Comparison of ENCODE assay signal across 10 cellular contexts in the genomic region with DNA sequence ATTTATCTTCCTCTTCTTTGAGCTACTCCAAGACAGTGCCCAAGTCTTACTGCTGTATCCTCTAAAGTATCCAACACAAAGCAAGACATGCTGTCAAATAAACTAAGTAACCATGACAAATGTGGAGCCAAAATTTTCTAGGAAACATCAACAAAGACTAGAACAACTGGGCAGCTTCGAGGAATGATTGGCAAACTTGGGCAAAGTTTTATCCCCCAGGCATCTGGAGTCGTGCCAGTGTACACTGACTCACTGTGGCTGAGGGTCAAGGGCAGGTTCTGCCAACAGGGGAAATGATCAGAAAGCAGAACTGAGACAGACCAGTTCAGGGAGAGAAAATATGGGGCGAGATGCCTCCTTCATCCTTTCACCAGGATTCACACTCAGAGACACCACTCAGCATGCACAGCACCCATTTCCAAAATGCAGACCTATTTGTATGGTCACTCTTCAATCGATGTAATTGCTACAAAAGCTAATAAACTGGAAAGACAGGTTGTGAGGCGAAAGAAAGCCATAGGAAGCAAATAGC.
DNase-seq lines count a peak whose midpoint lies in the region; ATAC-seq and TF ChIP-seq lines count a peak whose summit lies in the region.
"Had no signal": no experiment of that assay in that cellular context is flagged by ENCODE, and none has a peak within 500 bp of the region (broad histone marks: within the 10 kb centered on the region; RNA-seq: fewer than 3 reads in every experiment).

No MANE protein-coding gene starts in this region.

- WGBS in heart right ventricle, 2 donors = 59 to 60% methylated on average over 5 of the region's 5 CpGs

- no peaks in the 10 kb centered on the region for H3K36me3 ChIP-seq in heart right ventricle

- H3K4me1 ChIP-seq in heart right ventricle = peaks cover 0 to 37% (median 13%) of the 10 kb centered on the region in 9 donors

- H3K27ac Mint-ChIP-seq in activated T-cell treated with anti-CD3 and anti-CD28 coated beads, Interleukin-2, amount 50 U/mL, for 72 hours = peak overlapping the region; percentile 29
- H3K27ac Mint-ChIP-seq in stimulated activated memory B cell treated with anti-CD40 and anti-IgM and Interleukin-4, amounts not matched to agents 10 μg/mL and 1 μg/mL and 100 μg/mL, for 72 hours = peak overlapping the region; percentile 94

- ATAC-seq in activated T-cell treated with anti-CD3 and anti-CD28 coated beads, Interleukin-2, amount 50 U/mL, for 72 hours (replicated peaks in 1 of 2) = no peak
- ATAC-seq in heart right ventricle (peak; percentile 25 to 80 (median 63)), HG03097 (IDR thresholded peaks at IDR 0.05; ENCODE audit: low FRiP score, unreplicated experiment) (no peak)
- peak; percentile 72 for ATAC-seq in stimulated activated memory B cell treated with anti-CD40 and anti-IgM and Interleukin-4, amounts not matched to agents 10 μg/mL and 1 μg/mL and 100 μg/mL, for 72 hours

- no peaks in the 10 kb centered on the region for H3K9me3 Mint-ChIP-seq in activated T-cell treated with anti-CD3 and anti-CD28 coated beads, Interleukin-2, amount 50 U/mL, for 72 hours
- no peaks in the 10 kb centered on the region for H3K9me3 Mint-ChIP-seq in stimulated activated memory B cell treated with anti-CD40 and anti-IgM and Interleukin-4, amounts not matched to agents 10 μg/mL and 1 μg/mL and 100 μg/mL, for 72 hours

- no peak for TF ChIP-seq CTCF in heart right ventricle (IDR thresholded peaks at IDR 0.05)

- H3K4me3 Mint-ChIP-seq in activated T-cell treated with anti-CD3 and anti-CD28 coated beads, Interleukin-2, amount 50 U/mL, for 72 hours = peak overlapping the region; percentile 46 to 57
- no peak overlapping the region for H3K4me3 Mint-ChIP-seq in stimulated activated memory B cell treated with anti-CD40 and anti-IgM and Interleukin-4, amounts not matched to agents 10 μg/mL and 1 μg/mL and 100 μg/mL, for 72 hours

- peaks cover 4 to 11% of the 10 kb centered on the region in 2 donors for H3K36me3 Mint-ChIP-seq in activated T-cell treated with anti-CD3 and anti-CD28 coated beads, Interleukin-2, amount 50 U/mL, for 72 hours (ENCODE audit: insufficient read depth in 2 of 2)
- no peaks in the 10 kb centered on the region for H3K36me3 Mint-ChIP-seq in stimulated activated memory B cell treated with anti-CD40 and anti-IgM and Interleukin-4, amounts not matched to agents 10 μg/mL and 1 μg/mL and 100 μg/mL, for 72 hours

- no peak overlapping the region for H3K4me3 ChIP-seq in heart right ventricle
- H3K4me3 ChIP-seq: skin epidermis had no signal

- peaks cover 70% of the 10 kb centered on the region for H3K4me1 Mint-ChIP-seq in activated T-cell treated with anti-CD3 and anti-CD28 coated beads, Interleukin-2, amount 50 U/mL, for 72 hours (ENCODE audit: low read depth)
- peaks cover 47% of the 10 kb centered on the region for H3K4me1 Mint-ChIP-seq in stimulated activated memory B cell treated with anti-CD40 and anti-IgM and Interleukin-4, amounts not matched to agents 10 μg/mL and 1 μg/mL and 100 μg/mL, for 72 hours

- H3K27me3 Mint-ChIP-seq in activated T-cell treated with anti-CD3 and anti-CD28 coated beads, Interleukin-2, amount 50 U/mL, for 72 hours (ENCODE audit: low read depth) = peaks cover 18% of the 10 kb centered on the region
- no peaks in the 10 kb centered on the region for H3K27me3 Mint-ChIP-seq in stimulated activated memory B cell treated with anti-CD40 and anti-IgM and Interleukin-4, amounts not matched to agents 10 μg/mL and 1 μg/mL and 100 μg/mL, for 72 hours

- peak; percentile 12 to 26 for DNase-seq in activated T-cell treated with anti-CD3 and anti-CD28 coated beads, Interleukin-2, amount 50 U/mL, for 72 hours
- DNase-seq in activated T-cell treated with anti-CD3 and anti-CD28 coated beads for 4 hours = no peak
- peak; percentile 68 for DNase-seq in HS-27A (ENCODE audit: low read depth)
- DNase-seq in SW 1271 (lab: John Stamatoyannopoulos, UW) = peak; percentile 30 to 81
- DNase-seq in heart right ventricle = peak; percentile 31 to 50
- DNase-seq in stimulated activated CD4-positive, alpha-beta T cell treated with anti-CD3 and anti-CD28 coated beads, Interleukin-4, amount 100 ng/mL, for 1 hour = no peak

- H3K27me3 ChIP-seq in heart right ventricle = no peaks in the 10 kb centered on the region

- H3K27ac ChIP-seq in heart right ventricle = no peak overlapping the region
- H3K27ac ChIP-seq: C4-2B had no signal

- intact Hi-C loops in heart right ventricle (cut with DNase I) = no loop called here

- H3K9me3 ChIP-seq in heart right ventricle = peaks cover 0 to 10% (median 0%) of the 10 kb centered on the region in 11 donors

Comparison
In these comparisons a context has a peak if more than half of its experiments do, and no peak if none do; other contexts are left out.
1. DNase-seq: peak in activated T-cell treated with anti-CD3 and anti-CD28 coated beads, Interleukin-2, amount 50 U/mL, for 72 hours (2 of 2), HS-27A (single experiment), SW 1271 (2 of 2) and heart right ventricle (2 of 2); none in activated T-cell treated with anti-CD3 and anti-CD28 coated beads for 4 hours (single experiment) and stimulated activated CD4-positive, alpha-beta T cell treated with anti-CD3 and anti-CD28 coated beads, Interleukin-4, amount 100 ng/mL, for 1 hour (single experiment).
2. ATAC-seq: peak in heart right ventricle (8 of 8) and stimulated activated memory B cell treated with anti-CD40 and anti-IgM and Interleukin-4, amounts not matched to agents 10 μg/mL and 1 μg/mL and 100 μg/mL, for 72 hours (single experiment); none in activated T-cell treated with anti-CD3 and anti-CD28 coated beads, Interleukin-2, amount 50 U/mL, for 72 hours (0 of 2) and HG03097 (single experiment).